Comparison of ENCODE assay signal across 9 cellular contexts in the genomic region with DNA sequence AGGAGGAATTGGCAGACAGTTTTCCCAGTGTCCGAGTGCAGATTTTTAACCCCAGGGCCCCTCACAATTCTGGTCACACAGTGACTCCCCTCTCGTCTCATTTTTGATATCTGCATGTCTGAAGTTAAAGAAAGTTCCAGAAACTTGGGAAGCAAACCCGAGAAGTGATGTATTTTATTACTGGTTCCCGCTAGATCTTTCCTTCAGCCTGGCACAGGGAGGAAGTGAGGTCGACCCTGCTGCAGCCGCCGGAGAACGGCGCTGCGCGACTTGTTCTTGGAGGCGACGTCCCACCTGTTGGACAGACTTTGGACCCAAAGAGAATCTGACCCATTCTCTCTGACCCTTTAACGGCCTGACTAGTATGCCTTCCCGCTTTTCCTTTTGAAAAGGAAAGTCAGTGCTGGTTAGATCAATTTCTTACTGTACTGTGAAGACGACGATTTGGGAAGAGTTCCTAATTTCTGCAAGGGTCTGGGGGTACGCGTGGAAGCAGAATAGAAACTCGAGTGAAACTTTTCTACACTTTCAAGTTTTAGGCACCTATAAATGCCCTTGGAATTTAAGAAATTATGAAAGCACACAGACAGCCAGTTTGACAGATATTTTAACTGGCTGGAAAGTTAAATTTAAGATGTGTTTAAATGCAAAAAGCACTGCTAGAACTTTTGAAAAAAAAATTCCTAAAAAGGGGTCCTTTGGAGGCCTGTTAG. TPM values are rescaled to one million over a fixed set of nuclear protein-coding genes. Genes with fewer than 3 reads are reported as not detected.
A peak's percentile ranks its signal among the peaks of the same experiment; 100 is the strongest.
DNase-seq lines count a peak whose midpoint lies in the region; ATAC-seq, FAIRE-seq and TF ChIP-seq lines count a peak whose summit lies in the region.
"Had no signal": no experiment of that assay in that cellular context is flagged by ENCODE, and none has a peak within 500 bp of the region (broad histone marks: within the 10 kb centered on the region; RNA-seq: fewer than 3 reads in every experiment).

No MANE protein-coding gene starts in this region.

- DNase-seq in DMS 273 (lab: John Stamatoyannopoulos, UW; ENCODE audit: unreplicated experiment) (peak; percentile 62), HEK293T (ENCODE audit: extremely low spot score) (peak; percentile 26), RCC 7860 (ENCODE audit: low spot score) (peak; percentile 35), left colon (peak; percentile 74 to 78)
- DNase-seq in central memory CD4-positive, alpha-beta T cell, result peak; percentile 19
- peak in 1 of 2 donors; percentile 65 for DNase-seq in stimulated activated effector memory CD8-positive, alpha-beta T cell treated with anti-CD3 and anti-CD28 coated beads, Interleukin-12 subunit alpha, Interleukin-12 subunit beta, amount 100 ng/mL, for 72 hours (ENCODE audit: low spot score in 2 of 2)

- POLR2A ChIA-PET in HEK293T (lab: Yijun Ruan, JAX), result no interaction called here

- intact Hi-C loops in left colon (cut with DNase I, micrococcal nuclease), result no loop called here

- H3K27ac Mint-ChIP-seq in stimulated activated effector memory CD8-positive, alpha-beta T cell treated with anti-CD3 and anti-CD28 coated beads, Interleukin-12 subunit alpha, Interleukin-12 subunit beta, amount 100 ng/mL, for 72 hours, result peak overlapping the region; percentile 92

- H3K4me1 Mint-ChIP-seq in stimulated activated effector memory CD8-positive, alpha-beta T cell treated with anti-CD3 and anti-CD28 coated beads, Interleukin-12 subunit alpha, Interleukin-12 subunit beta, amount 100 ng/mL, for 72 hours, result peaks cover 66% of the 10 kb centered on the region

- peak; percentile 55 for ATAC-seq in left colon
- no peak for ATAC-seq in stimulated activated effector memory CD8-positive, alpha-beta T cell treated with anti-CD3 and anti-CD28 coated beads, Interleukin-12 subunit alpha, Interleukin-12 subunit beta, amount 100 ng/mL, for 72 hours
- ATAC-seq in HG02885 (IDR thresholded peaks at IDR 0.05; ENCODE audit: poor library complexity, unreplicated experiment), result no peak
- ATAC-seq in HG03135 (IDR thresholded peaks at IDR 0.05; ENCODE audit: unreplicated experiment), result no peak

- H3K36me3 Mint-ChIP-seq in stimulated activated effector memory CD8-positive, alpha-beta T cell treated with anti-CD3 and anti-CD28 coated beads, Interleukin-12 subunit alpha, Interleukin-12 subunit beta, amount 100 ng/mL, for 72 hours, result peaks cover 56% of the 10 kb centered on the region

- FAIRE-seq in RCC 7860 (lab: Jason Lieb, UNC), result no peak
- FAIRE-seq: TTC549 had no signal

- peak overlapping the region; percentile 92 for H3K4me3 Mint-ChIP-seq in stimulated activated effector memory CD8-positive, alpha-beta T cell treated with anti-CD3 and anti-CD28 coated beads, Interleukin-12 subunit alpha, Interleukin-12 subunit beta, amount 100 ng/mL, for 72 hours

- CTCF ChIA-PET in HEK293T (lab: Yijun Ruan, JAX), result no interaction called here

- H3K9me3 Mint-ChIP-seq in stimulated activated effector memory CD8-positive, alpha-beta T cell treated with anti-CD3 and anti-CD28 coated beads, Interleukin-12 subunit alpha, Interleukin-12 subunit beta, amount 100 ng/mL, for 72 hours, result no peaks in the 10 kb centered on the region

TF ChIP-seq in HEK293T, 16 proteins besides CTCF, POLR2A, EP300 and RAD21:
- TF ChIP-seq L3MBTL2 (conservative IDR thresholded peaks at IDR 0.05) (peak; percentile 63), LEF1 (IDR thresholded peaks at IDR 0.05; ENCODE audit: borderline replicate concordance) (no peak)

RNA-seq across cellular contexts. Expression of a gene that starts 0.7 kb away (rescaled TPM):
- total RNA-seq in left colon, result 10 to 100 TPM; 24.1 TPM
